Comparison of ENCODE assay signal across 13 cellular contexts in the genomic region with DNA sequence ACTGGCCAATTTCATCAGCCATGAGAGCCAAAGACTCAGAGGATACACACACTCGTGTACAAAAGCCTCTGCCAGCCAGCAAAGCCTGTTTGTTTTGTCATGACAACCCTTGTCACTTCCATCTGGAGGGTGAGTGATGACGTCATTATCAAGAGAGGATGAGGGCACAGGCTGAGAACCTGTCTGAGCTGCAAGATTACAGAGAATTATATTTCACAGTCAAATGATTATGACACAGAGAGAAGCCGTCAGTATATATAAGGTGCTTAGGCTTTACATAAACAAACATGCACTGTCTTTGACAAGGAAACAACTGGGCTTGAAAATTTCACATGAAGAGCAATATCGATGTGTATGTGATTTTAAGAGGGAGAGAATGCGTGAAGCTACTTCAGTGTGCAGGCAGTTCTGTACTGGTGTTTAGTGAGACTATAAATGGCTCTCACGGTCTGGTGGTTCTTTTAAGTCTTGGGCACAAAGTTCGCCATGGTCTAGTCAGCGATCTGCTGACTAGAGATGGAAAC. TPM values are rescaled to one million over a fixed set of nuclear protein-coding genes. Genes with fewer than 3 reads are reported as not detected.
DNase-seq lines count a peak whose midpoint lies in the region; ATAC-seq and TF ChIP-seq lines count a peak whose summit lies in the region.
"Had no signal": no experiment of that assay in that cellular context is flagged by ENCODE, and none has a peak within 500 bp of the region (broad histone marks: within the 10 kb centered on the region; RNA-seq: fewer than 3 reads in every experiment).

No MANE protein-coding gene starts in this region.

- H3K56ac ChIP-seq in IMR-90 (ENCODE audit: extremely low read depth, insufficient read depth, low read length): no peak overlapping the region

- H2BK5ac ChIP-seq in IMR-90 (ENCODE audit: low read depth, low read length, poor library complexity, severe bottlenecking): no peak overlapping the region

- in situ Hi-C loops in IMR-90 (cut with MboI; ENCODE audit: low sequenced_read_pairs): no loop called here

- no peaks in the 10 kb centered on the region for H4K20me1 ChIP-seq in IMR-90 (ENCODE audit: insufficient read depth, low read length)

- POLR2A ChIA-PET in AG04450 (lab: Yijun Ruan, JAX): no interaction called here
- POLR2A ChIA-PET in IMR-90 (lab: Charles Lee; ENCODE audit: unreplicated experiment): no interaction called here

- H3K36me3 ChIP-seq in IMR-90 (ENCODE audit: control insufficient read depth, insufficient read depth, low read length) (no peaks in the 10 kb centered on the region), esophagus squamous epithelium (no peaks in the 10 kb centered on the region)
- H3K36me3 ChIP-seq: neutrophil had no signal

- no peak overlapping the region for H2AK5ac ChIP-seq in IMR-90 (ENCODE audit: low read depth, low read length)

- H3K4ac ChIP-seq in IMR-90 (ENCODE audit: low read depth, low read length): no peak overlapping the region

- no peak overlapping the region; the same call in 1 of the 2 replicates for H3K4me2 ChIP-seq in IMR-90 (ENCODE audit: low read depth, low read length)

- no peak for TF ChIP-seq RAD21 in IMR-90 (IDR thresholded peaks at IDR 0.05; ENCODE audit: low read length)

- no peak overlapping the region for H3K18ac ChIP-seq in IMR-90 (ENCODE audit: low read depth, low read length)

- TF ChIP-seq POLR2A in IMR-90 (IDR thresholded peaks at IDR 0.05; ENCODE audit: low read depth, low read length) (no peak), esophagus squamous epithelium (IDR thresholded peaks at IDR 0.05) (no peak)

- H4K8ac ChIP-seq in IMR-90 (ENCODE audit: low read depth in 2 of 2, low read length in 2 of 2): no peak overlapping the region

- intact Hi-C loops in IMR-90 (cut with micrococcal nuclease) (no loop called here), esophagus squamous epithelium (cut with DNase I) (no loop called here)

- no peak overlapping the region for H4K91ac ChIP-seq in IMR-90 (ENCODE audit: insufficient read depth, low read depth, low read length)

- ATAC-seq in IMR-90 (ENCODE audit: low read depth) (peak; percentile 42), esophagus mucosa (peak; percentile 96)
- ATAC-seq: Panc1 had no signal

- no peaks in the 10 kb centered on the region for H3K9me3 ChIP-seq in AG04450 (ENCODE audit: control insufficient read depth, insufficient read depth, low read length)
- no peaks in the 10 kb centered on the region for H3K9me3 ChIP-seq in IMR-90 (ENCODE audit: control insufficient read depth, insufficient read depth, low read length)
- no peaks in the 10 kb centered on the region for H3K9me3 ChIP-seq in esophagus squamous epithelium
- H3K9me3 ChIP-seq: neutrophil had no signal

- dilution Hi-C loops in IMR-90 (cut with HindIII; ENCODE audit: low sequenced_read_pairs, unreplicated experiment): no loop called here

- no peak overlapping the region for H3K23ac ChIP-seq in IMR-90 (ENCODE audit: low read depth, low read length)

- CTCF ChIA-PET in AG04450 (lab: Charles Lee): no interaction called here
- CTCF ChIA-PET in IMR-90 (lab: Yijun Ruan, JAX): interaction anchor here (0.7 kb wide), 1 partner anchor 9 kb away, joined by 3 read pairs; no protein-coding TSS in a partner anchor

- BruUV-seq in IMR-90 (replicated peaks; lab: Mats Ljungman, UMichigan): no TSS peak

- H3K9ac ChIP-seq in IMR-90 (ENCODE audit: low read depth, low read length): no peak overlapping the region

- H3K4me1 ChIP-seq in IMR-90 (ENCODE audit: control insufficient read depth, insufficient read depth, low read length): peaks cover 2% of the 10 kb centered on the region; the same call in 1 of the 2 replicates
- no peaks in the 10 kb centered on the region for H3K4me1 ChIP-seq in esophagus squamous epithelium

- no peak overlapping the region for H2AK9ac ChIP-seq in IMR-90 (replicated peaks; ENCODE audit: low read depth, low read length, poor library complexity)

- no peak overlapping the region for H3K27ac ChIP-seq in AG04450 (ENCODE audit: low read depth, low read length)
- no peak overlapping the region for H3K27ac ChIP-seq in IMR-90 (ENCODE audit: insufficient read depth, low read length)
- no peak overlapping the region for H3K27ac ChIP-seq in esophagus squamous epithelium
- H3K27ac ChIP-seq: neutrophil had no signal

- no peaks in the 10 kb centered on the region for H3K79me1 ChIP-seq in IMR-90 (ENCODE audit: low read depth in 1 of 2, low read length in 2 of 2)

- DNase-seq in AG04450 (ENCODE audit: low read depth, low spot score) (peak; percentile 4), IMR-90 (peak; percentile 62), RKO (ENCODE audit: low spot score) (peak; percentile 49), HuH-7.5 (ENCODE audit: low spot score) (no peak), dedifferentiated amniotic fluid mesenchymal stem cell (ENCODE audit: extremely low spot score) (no peak), esophagus squamous epithelium (lab: John Stamatoyannopoulos, UW) (no peak)
- DNase-seq in activated T-cell treated with anti-CD3 and anti-CD28 coated beads, Interleukin-2, amount 50 U/mL, for 1 hour: no peak
- DNase-seq: activated CD4-positive, alpha-beta T cell treated with anti-CD3 and anti-CD28 coated beads, Interleukin-2, amount 50 U/mL, for 4 hours; H9; hippocampal formation had no signal

- no peak overlapping the region for H2BK120ac ChIP-seq in IMR-90 (ENCODE audit: low read depth, low read length)

- no peak overlapping the region for H2BK15ac ChIP-seq in IMR-90 (ENCODE audit: low read depth, low read length)

- peaks cover 3% of the 10 kb centered on the region for H3K27me3 ChIP-seq in AG04450 (ENCODE audit: control insufficient read depth, insufficient read depth, low read length)
- no peaks in the 10 kb centered on the region for H3K27me3 ChIP-seq in IMR-90 (ENCODE audit: control insufficient read depth, insufficient read depth, low read length)
- peaks cover 0 to 3% (median 0%) of the 10 kb centered on the region in 4 donors for H3K27me3 ChIP-seq in esophagus squamous epithelium
- H3K27me3 ChIP-seq: neutrophil had no signal

- no peak overlapping the region for H3K14ac ChIP-seq in IMR-90 (replicated peaks; ENCODE audit: low read depth, low read length)

- H4K5ac ChIP-seq in IMR-90 (ENCODE audit: low read depth, low read length): no peak overlapping the region

- TF ChIP-seq CTCF in AG04450 (IDR thresholded peaks at IDR 0.05; ENCODE audit: low read depth, low read length) (no peak), IMR-90 (conservative IDR thresholded peaks at IDR 0.05; ENCODE audit: low read depth, low read length) (no peak), esophagus squamous epithelium (IDR thresholded peaks at IDR 0.05) (no peak)

- H2AFZ ChIP-seq in IMR-90 (replicated peaks; ENCODE audit: low read length, poor library complexity): no peak overlapping the region

- no peaks in the 10 kb centered on the region for H3K9me1 ChIP-seq in IMR-90 (ENCODE audit: insufficient read depth, low read length)

- H3K4me3 ChIP-seq in AG04450 (ENCODE audit: low read depth, low read length) (no peak overlapping the region), IMR-90 (ENCODE audit: insufficient read depth, low read depth, low read length) (no peak overlapping the region), esophagus squamous epithelium (no peak overlapping the region)

- no CpG with 5 or more reads among the region's 8 CpGs for WGBS in IMR-90 (ENCODE audit: extremely low coverage in 2 of 2, insufficient read length in 1 of 2), 2 experiments
- 55 to 63% methylated on average over 7 to 8 of the region's 8 CpGs for WGBS in esophagus squamous epithelium, 2 donors

- no peak overlapping the region for H2BK20ac ChIP-seq in IMR-90 (ENCODE audit: low read depth, low read length)

TF ChIP-seq in IMR-90, 13 proteins besides CTCF, POLR2A, EP300 and RAD21 (continues in another document):
- TF ChIP-seq NFE2L2 (IDR thresholded peaks at IDR 0.05; ENCODE audit: low read depth, low read length) (no peak), MAZ (IDR thresholded peaks at IDR 0.05; ENCODE audit: borderline replicate concordance, low read depth, low read length) (no peak), RFX5 (IDR thresholded peaks at IDR 0.05; ENCODE audit: low read depth, low read length) (no peak), MXI1 (IDR thresholded peaks at IDR 0.05; ENCODE audit: borderline replicate concordance, low read depth, low read length) (no peak), CHD1 (IDR thresholded peaks at IDR 0.05; ENCODE audit: low read depth, low read length) (no peak), FOS (IDR thresholded peaks at IDR 0.05; ENCODE audit: low read depth, low read length) (no peak), MAFK (IDR thresholded peaks at IDR 0.05; ENCODE audit: low read depth, low read length) (no peak), BHLHE40 (IDR thresholded peaks at IDR 0.05; ENCODE audit: low read depth, low read length) (no peak), CEBPB (IDR thresholded peaks at IDR 0.05; ENCODE audit: low read depth, low read length) (no peak), RCOR1 (IDR thresholded peaks at IDR 0.05; ENCODE audit: insufficient replicate concordance, low read length) (no peak)
- TF ChIP-seq, protein P1, sequence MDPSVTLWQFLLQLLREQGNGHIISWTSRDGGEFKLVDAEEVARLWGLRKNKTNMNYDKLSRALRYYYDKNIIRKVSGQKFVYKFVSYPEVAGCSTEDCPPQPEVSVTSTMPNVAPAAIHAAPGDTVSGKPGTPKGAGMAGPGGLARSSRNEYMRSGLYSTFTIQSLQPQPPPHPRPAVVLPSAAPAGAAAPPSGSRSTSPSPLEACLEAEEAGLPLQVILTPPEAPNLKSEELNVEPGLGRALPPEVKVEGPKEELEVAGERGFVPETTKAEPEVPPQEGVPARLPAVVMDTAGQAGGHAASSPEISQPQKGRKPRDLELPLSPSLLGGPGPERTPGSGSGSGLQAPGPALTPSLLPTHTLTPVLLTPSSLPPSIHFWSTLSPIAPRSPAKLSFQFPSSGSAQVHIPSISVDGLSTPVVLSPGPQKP (IDR thresholded peaks at IDR 0.05; ENCODE audit: borderline replicate concordance, low read depth, low read length): no peak
- TF ChIP-seq, protein P2, sequence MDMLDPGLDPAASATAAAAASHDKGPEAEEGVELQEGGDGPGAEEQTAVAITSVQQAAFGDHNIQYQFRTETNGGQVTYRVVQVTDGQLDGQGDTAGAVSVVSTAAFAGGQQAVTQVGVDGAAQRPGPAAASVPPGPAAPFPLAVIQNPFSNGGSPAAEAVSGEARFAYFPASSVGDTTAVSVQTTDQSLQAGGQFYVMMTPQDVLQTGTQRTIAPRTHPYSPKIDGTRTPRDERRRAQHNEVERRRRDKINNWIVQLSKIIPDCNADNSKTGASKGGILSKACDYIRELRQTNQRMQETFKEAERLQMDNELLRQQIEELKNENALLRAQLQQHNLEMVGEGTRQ (IDR thresholded peaks at IDR 0.05; ENCODE audit: low read depth, low read length): no peak

RNA-seq across cellular contexts. Expression of a gene that starts 36.5 kb away (rescaled TPM):
- polyA plus RNA-seq in AG04450 (2011; rRNA removed): 75.0 and 117 TPM in 2 replicates
- polyA minus RNA-seq in AG04450 (2011; rRNA and poly(A)+ RNA removed): 58.9 and 125 TPM in 2 replicates
- 141 and 142 TPM in 2 replicates for total RNA-seq in IMR-90 (2012; rRNA removed)
- 33.4 and 34.0 TPM in 2 replicates for polyA plus RNA-seq in IMR-90 (2012; rRNA removed)
- polyA plus RNA-seq in IMR-90 (2012; cell fraction: cytosol; rRNA removed): 4.1 and 5.6 TPM in 2 replicates
- 4.8 and 57.8 TPM in 2 replicates for polyA plus RNA-seq in IMR-90 (2012; cell fraction: nucleus; rRNA removed; ENCODE audit: low replicate concordance)
- total RNA-seq in esophagus mucosa: 80.9 TPM
- total RNA-seq in esophagus squamous epithelium: 100 to 1,000 TPM in 2 of 4 donors, 10 to 100 TPM in 2; 73.2 to 119 (median 93.9) TPM

Comparison
In these comparisons a context has a peak if more than half of its experiments do, and no peak if none do; other contexts are left out.
1. DNase-seq: peak in AG04450 (single experiment), IMR-90 (single experiment) and RKO (single experiment); none in activated T-cell treated with anti-CD3 and anti-CD28 coated beads, Interleukin-2, amount 50 U/mL, for 1 hour (single experiment), HuH-7.5 (single experiment), dedifferentiated amniotic fluid mesenchymal stem cell (single experiment) and esophagus squamous epithelium (single experiment).